1 cellular context compared by ENCODE assay signal in the genomic region with DNA sequence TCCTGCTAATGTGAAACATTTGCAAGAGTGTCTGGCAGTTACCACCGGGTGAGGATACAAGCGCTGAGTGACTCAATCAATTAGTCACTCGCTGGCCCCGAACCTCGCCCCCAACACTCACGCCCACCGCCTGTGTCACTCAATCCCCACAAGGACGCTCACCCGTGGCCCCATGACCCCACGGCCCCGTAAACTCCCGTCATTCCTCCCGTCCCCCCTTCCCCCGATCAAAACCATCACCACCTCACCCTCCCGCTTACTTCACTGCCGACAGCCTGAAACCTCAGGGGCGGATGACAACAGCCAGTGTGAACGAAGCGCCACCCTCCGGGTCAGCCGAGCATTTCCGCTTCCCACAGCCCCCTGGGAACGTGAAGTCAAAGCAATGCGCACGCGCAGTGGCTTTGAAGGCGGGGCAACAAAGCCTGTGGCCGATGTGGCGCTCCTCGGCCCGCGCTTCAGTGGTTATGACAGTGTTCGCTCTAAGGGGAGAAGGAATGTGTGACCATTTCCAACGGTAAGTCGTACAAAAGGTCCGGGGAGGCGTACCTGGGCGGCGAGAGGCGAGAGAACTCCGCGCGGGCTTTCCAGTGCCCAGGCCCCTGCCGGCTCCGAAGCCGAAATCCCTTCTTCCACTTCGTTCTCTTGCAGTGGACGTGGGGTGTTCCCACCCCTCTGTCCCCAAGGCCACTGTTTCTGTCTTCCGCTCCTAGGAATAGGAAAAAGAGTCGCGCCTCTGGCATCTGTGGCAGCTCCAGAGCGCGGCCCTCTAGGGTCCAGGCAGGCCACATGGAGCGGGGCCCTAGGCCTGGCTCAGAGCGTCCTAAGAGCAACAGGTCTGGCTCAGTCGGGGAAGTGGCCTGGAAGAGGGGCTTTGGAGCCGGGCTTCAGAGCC.
A peak's percentile ranks its signal among the peaks of the same experiment; 100 is the strongest.
TF ChIP-seq lines count a peak whose summit lies in the region.

A gene (minus strand): TSS at position 311 of the 895 bp plus-strand sequence. CDS start 3,334 bp downstream, outside the sequence.

TF ChIP-seq in HepG2, 621 proteins besides CTCF, POLR2A, EP300 and RAD21 (continued from another document):
- TF ChIP-seq, protein P1, sequence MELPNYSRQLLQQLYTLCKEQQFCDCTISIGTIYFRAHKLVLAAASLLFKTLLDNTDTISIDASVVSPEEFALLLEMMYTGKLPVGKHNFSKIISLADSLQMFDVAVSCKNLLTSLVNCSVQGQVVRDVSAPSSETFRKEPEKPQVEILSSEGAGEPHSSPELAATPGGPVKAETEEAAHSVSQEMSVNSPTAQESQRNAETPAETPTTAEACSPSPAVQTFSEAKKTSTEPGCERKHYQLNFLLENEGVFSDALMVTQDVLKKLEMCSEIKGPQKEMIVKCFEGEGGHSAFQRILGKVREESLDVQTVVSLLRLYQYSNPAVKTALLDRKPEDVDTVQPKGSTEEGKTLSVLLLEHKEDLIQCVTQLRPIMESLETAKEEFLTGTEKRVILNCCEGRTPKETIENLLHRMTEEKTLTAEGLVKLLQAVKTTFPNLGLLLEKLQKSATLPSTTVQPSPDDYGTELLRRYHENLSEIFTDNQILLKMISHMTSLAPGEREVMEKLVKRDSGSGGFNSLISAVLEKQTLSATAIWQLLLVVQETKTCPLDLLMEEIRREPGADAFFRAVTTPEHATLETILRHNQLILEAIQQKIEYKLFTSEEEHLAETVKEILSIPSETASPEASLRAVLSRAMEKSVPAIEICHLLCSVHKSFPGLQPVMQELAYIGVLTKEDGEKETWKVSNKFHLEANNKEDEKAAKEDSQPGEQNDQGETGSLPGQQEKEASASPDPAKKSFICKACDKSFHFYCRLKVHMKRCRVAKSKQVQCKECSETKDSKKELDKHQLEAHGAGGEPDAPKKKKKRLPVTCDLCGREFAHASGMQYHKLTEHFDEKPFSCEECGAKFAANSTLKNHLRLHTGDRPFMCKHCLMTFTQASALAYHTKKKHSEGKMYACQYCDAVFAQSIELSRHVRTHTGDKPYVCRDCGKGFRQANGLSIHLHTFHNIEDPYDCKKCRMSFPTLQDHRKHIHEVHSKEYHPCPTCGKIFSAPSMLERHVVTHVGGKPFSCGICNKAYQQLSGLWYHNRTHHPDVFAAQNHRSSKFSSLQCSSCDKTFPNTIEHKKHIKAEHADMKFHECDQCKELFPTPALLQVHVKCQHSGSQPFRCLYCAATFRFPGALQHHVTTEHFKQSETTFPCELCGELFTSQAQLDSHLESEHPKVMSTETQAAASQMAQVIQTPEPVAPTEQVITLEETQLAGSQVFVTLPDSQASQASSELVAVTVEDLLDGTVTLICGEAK (IDR thresholded peaks at IDR 0.05) = no peak
- TF ChIP-seq, protein P1 (CRISPR knock-in tag; IDR thresholded peaks at IDR 0.05) = no peak; the same call in 1 of the 2 replicates
- no peak for TF ChIP-seq SRSF9 (IDR thresholded peaks at IDR 0.05; ENCODE audit: borderline replicate concordance, insufficient read depth, low read depth, low read length, poor library complexity, severe bottlenecking)
- TF ChIP-seq, protein P2, sequence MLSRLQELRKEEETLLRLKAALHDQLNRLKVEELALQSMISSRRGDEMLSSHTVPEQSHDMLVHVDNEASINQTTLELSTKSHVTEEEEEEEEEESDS (CRISPR knock-in tag; IDR thresholded peaks at IDR 0.05; ENCODE audit: borderline replicate concordance) = no peak
- TF ChIP-seq GLI4 (CRISPR knock-in tag; IDR thresholded peaks at IDR 0.05; ENCODE audit: borderline replicate concordance) = no peak
- TF ChIP-seq, protein P3, sequence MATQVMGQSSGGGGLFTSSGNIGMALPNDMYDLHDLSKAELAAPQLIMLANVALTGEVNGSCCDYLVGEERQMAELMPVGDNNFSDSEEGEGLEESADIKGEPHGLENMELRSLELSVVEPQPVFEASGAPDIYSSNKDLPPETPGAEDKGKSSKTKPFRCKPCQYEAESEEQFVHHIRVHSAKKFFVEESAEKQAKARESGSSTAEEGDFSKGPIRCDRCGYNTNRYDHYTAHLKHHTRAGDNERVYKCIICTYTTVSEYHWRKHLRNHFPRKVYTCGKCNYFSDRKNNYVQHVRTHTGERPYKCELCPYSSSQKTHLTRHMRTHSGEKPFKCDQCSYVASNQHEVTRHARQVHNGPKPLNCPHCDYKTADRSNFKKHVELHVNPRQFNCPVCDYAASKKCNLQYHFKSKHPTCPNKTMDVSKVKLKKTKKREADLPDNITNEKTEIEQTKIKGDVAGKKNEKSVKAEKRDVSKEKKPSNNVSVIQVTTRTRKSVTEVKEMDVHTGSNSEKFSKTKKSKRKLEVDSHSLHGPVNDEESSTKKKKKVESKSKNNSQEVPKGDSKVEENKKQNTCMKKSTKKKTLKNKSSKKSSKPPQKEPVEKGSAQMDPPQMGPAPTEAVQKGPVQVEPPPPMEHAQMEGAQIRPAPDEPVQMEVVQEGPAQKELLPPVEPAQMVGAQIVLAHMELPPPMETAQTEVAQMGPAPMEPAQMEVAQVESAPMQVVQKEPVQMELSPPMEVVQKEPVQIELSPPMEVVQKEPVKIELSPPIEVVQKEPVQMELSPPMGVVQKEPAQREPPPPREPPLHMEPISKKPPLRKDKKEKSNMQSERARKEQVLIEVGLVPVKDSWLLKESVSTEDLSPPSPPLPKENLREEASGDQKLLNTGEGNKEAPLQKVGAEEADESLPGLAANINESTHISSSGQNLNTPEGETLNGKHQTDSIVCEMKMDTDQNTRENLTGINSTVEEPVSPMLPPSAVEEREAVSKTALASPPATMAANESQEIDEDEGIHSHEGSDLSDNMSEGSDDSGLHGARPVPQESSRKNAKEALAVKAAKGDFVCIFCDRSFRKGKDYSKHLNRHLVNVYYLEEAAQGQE (IDR thresholded peaks at IDR 0.05; ENCODE audit: borderline replicate concordance in 1 of 2, low read depth in 1 of 2, low read length in 2 of 2) = no peak
- no peak for TF ChIP-seq ATF7 (IDR thresholded peaks at IDR 0.05)
- no peak for TF ChIP-seq ATF7 (CRISPR knock-in tag; IDR thresholded peaks at IDR 0.05)
- TF ChIP-seq ZNF747 (CRISPR knock-in tag; IDR thresholded peaks at IDR 0.05; ENCODE audit: borderline replicate concordance) = no peak
- TF ChIP-seq SOX6 (IDR thresholded peaks at IDR 0.05) = no peak
- TF ChIP-seq SOX6 (CRISPR knock-in tag; IDR thresholded peaks at IDR 0.05) = peak; percentile 53
- TF ChIP-seq GATAD2A (CRISPR knock-in tag; IDR thresholded peaks at IDR 0.05) = 0 out of 2 replicates have a peak, but pooled peaks have one; percentile 14
- no peak for TF ChIP-seq ZNF614 (CRISPR knock-in tag; IDR thresholded peaks at IDR 0.05; ENCODE audit: borderline replicate concordance)
- no peak for TF ChIP-seq ZNF672 (CRISPR knock-in tag; IDR thresholded peaks at IDR 0.05)
- TF ChIP-seq AKAP8 (CRISPR knock-in tag; IDR thresholded peaks at IDR 0.05) = no peak
- no peak for TF ChIP-seq ZNF337 (CRISPR knock-in tag; IDR thresholded peaks at IDR 0.05; ENCODE audit: borderline replicate concordance, low read depth)
- TF ChIP-seq BCL6 (CRISPR knock-in tag; IDR thresholded peaks at IDR 0.05) = no peak
- TF ChIP-seq, protein P4, sequence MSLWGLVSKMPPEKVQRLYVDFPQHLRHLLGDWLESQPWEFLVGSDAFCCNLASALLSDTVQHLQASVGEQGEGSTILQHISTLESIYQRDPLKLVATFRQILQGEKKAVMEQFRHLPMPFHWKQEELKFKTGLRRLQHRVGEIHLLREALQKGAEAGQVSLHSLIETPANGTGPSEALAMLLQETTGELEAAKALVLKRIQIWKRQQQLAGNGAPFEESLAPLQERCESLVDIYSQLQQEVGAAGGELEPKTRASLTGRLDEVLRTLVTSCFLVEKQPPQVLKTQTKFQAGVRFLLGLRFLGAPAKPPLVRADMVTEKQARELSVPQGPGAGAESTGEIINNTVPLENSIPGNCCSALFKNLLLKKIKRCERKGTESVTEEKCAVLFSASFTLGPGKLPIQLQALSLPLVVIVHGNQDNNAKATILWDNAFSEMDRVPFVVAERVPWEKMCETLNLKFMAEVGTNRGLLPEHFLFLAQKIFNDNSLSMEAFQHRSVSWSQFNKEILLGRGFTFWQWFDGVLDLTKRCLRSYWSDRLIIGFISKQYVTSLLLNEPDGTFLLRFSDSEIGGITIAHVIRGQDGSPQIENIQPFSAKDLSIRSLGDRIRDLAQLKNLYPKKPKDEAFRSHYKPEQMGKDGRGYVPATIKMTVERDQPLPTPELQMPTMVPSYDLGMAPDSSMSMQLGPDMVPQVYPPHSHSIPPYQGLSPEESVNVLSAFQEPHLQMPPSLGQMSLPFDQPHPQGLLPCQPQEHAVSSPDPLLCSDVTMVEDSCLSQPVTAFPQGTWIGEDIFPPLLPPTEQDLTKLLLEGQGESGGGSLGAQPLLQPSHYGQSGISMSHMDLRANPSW (CRISPR knock-in tag; IDR thresholded peaks at IDR 0.05; ENCODE audit: borderline replicate concordance) = 0 out of 2 replicates have a peak, but pooled peaks have one; percentile 50
- TF ChIP-seq, protein P5, sequence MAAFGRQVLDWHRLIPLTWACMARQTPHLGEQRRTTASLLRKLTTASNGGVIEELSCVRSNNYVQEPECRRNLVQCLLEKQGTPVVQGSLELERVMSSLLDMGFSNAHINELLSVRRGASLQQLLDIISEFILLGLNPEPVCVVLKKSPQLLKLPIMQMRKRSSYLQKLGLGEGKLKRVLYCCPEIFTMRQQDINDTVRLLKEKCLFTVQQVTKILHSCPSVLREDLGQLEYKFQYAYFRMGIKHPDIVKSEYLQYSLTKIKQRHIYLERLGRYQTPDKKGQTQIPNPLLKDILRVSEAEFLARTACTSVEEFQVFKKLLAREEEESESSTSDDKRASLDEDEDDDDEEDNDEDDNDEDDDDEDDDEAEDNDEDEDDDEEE (CRISPR knock-in tag; IDR thresholded peaks at IDR 0.05) = no peak
- TF ChIP-seq MZF1 (CRISPR knock-in tag; IDR thresholded peaks at IDR 0.05; ENCODE audit: borderline replicate concordance) = no peak
- no peak for TF ChIP-seq FOSL1 (CRISPR knock-in tag; IDR thresholded peaks at IDR 0.05; ENCODE audit: borderline replicate concordance)
- TF ChIP-seq SIN3B (IDR thresholded peaks at IDR 0.05; ENCODE audit: low read length) = no peak
